ENCODE assay signal across 1 cellular context in the genomic region with DNA sequence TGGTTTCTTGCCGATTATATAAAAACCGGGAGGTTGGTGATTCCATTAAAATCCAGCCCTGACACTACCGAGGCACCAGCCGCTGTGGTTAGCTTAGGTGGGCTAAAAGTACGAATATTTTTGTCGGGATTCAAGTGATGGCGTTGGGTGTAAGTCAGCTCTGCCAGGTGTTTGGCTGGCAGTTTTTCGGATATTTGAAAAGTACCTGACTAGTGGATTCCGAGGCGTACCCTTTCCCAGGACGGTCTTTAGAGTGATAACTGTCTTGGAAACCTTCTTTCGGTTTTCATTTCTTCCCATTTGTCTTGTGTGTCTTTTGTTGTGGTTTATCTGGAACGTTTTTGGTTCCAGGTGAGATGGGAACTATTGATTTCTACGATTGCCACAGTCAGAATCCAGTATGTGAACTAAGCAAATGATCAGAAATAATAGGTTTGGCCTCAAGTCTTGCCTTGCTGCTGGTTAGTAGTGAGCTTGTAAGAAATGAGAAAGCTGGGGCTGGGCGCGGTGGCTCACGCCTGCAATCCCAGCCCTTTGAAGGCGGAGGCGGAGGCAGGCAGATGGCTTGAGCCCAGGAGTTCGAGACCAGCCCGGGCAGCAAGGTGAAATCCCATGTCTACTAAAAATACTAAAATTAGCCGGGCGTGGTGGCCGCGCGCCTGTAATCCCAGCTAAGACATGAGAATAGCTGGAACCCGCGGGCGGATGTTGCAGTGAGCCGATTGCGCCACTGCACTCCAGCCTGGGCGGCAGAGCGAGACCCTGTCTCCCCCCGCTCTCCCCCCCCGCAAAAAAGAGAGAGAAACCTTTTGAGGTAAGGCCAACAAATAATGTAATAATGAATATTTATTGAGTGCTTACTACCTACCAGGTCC.
TF ChIP-seq lines count a peak whose summit lies in the region.

No MANE protein-coding gene starts in this region.

TF ChIP-seq in HepG2, 621 proteins besides CTCF, POLR2A, EP300 and RAD21 (continues in another document):
- TF ChIP-seq BHLHE40 (IDR thresholded peaks at IDR 0.05; ENCODE audit: low read length) (no peak), ZNF766 (CRISPR knock-in tag; IDR thresholded peaks at IDR 0.05; ENCODE audit: borderline replicate concordance) (no peak), CBX5 (CRISPR knock-in tag; IDR thresholded peaks at IDR 0.05; ENCODE audit: borderline replicate concordance) (peak; percentile 37; the same call in 1 of the 2 replicates), HDAC2 (CRISPR knock-in tag; IDR thresholded peaks at IDR 0.05) (0 out of 2 replicates have a peak, but pooled peaks have one; percentile 15), CEBPB (IDR thresholded peaks at IDR 0.05; ENCODE audit: borderline replicate concordance, low read depth, low read length) (peak; percentile 75), NFRKB (IDR thresholded peaks at IDR 0.05) (no peak), ZNF781 (CRISPR knock-in tag; IDR thresholded peaks at IDR 0.05; ENCODE audit: borderline replicate concordance, not compliant biosample characterization) (peak; percentile 31), ZFX (CRISPR knock-in tag; IDR thresholded peaks at IDR 0.05; ENCODE audit: low read depth) (no peak; the same call in 1 of the 2 replicates), ARID2 (CRISPR knock-in tag; IDR thresholded peaks at IDR 0.05; ENCODE audit: borderline replicate concordance) (0 out of 2 replicates have a peak, but pooled peaks have one; percentile 48), ETV5 (CRISPR knock-in tag; IDR thresholded peaks at IDR 0.05; ENCODE audit: borderline replicate concordance) (peak; percentile 48; the same call in 1 of the 2 replicates), RARG (CRISPR knock-in tag; IDR thresholded peaks at IDR 0.05; ENCODE audit: low read depth) (no peak), STAG1 (CRISPR knock-in tag; IDR thresholded peaks at IDR 0.05) (no peak), MAZ (IDR thresholded peaks at IDR 0.05; ENCODE audit: borderline replicate concordance, low read depth, low read length) (peak; percentile 63; the same call in 1 of the 2 replicates), MAZ (CRISPR knock-in tag; IDR thresholded peaks at IDR 0.05; ENCODE audit: low read depth) (no peak), ZNF121 (CRISPR knock-in tag; IDR thresholded peaks at IDR 0.05) (peak; percentile 94), ZBTB3 (CRISPR knock-in tag; IDR thresholded peaks at IDR 0.05; ENCODE audit: borderline replicate concordance, low read depth) (0 out of 2 replicates have a peak, but pooled peaks have one; percentile 21), TGIF2 (CRISPR knock-in tag; IDR thresholded peaks at IDR 0.05) (0 out of 2 replicates have a peak, but pooled peaks have one; percentile 56), KMT2B (CRISPR knock-in tag; IDR thresholded peaks at IDR 0.05) (0 out of 2 replicates have a peak, but pooled peaks have one; percentile 22), YEATS4 (CRISPR knock-in tag; IDR thresholded peaks at IDR 0.05; ENCODE audit: borderline replicate concordance) (peak; percentile 40; the same call in 1 of the 2 replicates), BRCA1 (CRISPR knock-in tag; IDR thresholded peaks at IDR 0.05) (0 out of 2 replicates have a peak, but pooled peaks have one; percentile 53), ZFP90 (CRISPR knock-in tag; IDR thresholded peaks at IDR 0.05; ENCODE audit: borderline replicate concordance) (peak; percentile 55; the same call in 1 of the 2 replicates), ZSCAN20 (CRISPR knock-in tag; IDR thresholded peaks at IDR 0.05; ENCODE audit: borderline replicate concordance) (0 out of 2 replicates have a peak, but pooled peaks have one; percentile 44), ZNF124 (CRISPR knock-in tag; IDR thresholded peaks at IDR 0.05) (0 out of 2 replicates have a peak, but pooled peaks have one; percentile 40)
- TF ChIP-seq, protein P1, sequence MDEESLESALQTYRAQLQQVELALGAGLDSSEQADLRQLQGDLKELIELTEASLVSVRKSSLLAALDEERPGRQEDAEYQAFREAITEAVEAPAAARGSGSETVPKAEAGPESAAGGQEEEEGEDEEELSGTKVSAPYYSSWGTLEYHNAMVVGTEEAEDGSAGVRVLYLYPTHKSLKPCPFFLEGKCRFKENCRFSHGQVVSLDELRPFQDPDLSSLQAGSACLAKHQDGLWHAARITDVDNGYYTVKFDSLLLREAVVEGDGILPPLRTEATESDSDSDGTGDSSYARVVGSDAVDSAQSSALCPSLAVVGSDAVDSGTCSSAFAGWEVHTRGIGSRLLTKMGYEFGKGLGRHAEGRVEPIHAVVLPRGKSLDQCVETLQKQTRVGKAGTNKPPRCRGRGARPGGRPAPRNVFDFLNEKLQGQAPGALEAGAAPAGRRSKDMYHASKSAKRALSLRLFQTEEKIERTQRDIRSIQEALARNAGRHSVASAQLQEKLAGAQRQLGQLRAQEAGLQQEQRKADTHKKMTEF (CRISPR knock-in tag; IDR thresholded peaks at IDR 0.05) = 0 out of 2 replicates have a peak, but pooled peaks have one; percentile 35
- TF ChIP-seq, protein P2, sequence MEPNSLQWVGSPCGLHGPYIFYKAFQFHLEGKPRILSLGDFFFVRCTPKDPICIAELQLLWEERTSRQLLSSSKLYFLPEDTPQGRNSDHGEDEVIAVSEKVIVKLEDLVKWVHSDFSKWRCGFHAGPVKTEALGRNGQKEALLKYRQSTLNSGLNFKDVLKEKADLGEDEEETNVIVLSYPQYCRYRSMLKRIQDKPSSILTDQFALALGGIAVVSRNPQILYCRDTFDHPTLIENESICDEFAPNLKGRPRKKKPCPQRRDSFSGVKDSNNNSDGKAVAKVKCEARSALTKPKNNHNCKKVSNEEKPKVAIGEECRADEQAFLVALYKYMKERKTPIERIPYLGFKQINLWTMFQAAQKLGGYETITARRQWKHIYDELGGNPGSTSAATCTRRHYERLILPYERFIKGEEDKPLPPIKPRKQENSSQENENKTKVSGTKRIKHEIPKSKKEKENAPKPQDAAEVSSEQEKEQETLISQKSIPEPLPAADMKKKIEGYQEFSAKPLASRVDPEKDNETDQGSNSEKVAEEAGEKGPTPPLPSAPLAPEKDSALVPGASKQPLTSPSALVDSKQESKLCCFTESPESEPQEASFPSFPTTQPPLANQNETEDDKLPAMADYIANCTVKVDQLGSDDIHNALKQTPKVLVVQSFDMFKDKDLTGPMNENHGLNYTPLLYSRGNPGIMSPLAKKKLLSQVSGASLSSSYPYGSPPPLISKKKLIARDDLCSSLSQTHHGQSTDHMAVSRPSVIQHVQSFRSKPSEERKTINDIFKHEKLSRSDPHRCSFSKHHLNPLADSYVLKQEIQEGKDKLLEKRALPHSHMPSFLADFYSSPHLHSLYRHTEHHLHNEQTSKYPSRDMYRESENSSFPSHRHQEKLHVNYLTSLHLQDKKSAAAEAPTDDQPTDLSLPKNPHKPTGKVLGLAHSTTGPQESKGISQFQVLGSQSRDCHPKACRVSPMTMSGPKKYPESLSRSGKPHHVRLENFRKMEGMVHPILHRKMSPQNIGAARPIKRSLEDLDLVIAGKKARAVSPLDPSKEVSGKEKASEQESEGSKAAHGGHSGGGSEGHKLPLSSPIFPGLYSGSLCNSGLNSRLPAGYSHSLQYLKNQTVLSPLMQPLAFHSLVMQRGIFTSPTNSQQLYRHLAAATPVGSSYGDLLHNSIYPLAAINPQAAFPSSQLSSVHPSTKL (CRISPR knock-in tag; IDR thresholded peaks at IDR 0.05) = 0 out of 2 replicates have a peak, but pooled peaks have one; percentile 14
- TF ChIP-seq, protein P3, sequence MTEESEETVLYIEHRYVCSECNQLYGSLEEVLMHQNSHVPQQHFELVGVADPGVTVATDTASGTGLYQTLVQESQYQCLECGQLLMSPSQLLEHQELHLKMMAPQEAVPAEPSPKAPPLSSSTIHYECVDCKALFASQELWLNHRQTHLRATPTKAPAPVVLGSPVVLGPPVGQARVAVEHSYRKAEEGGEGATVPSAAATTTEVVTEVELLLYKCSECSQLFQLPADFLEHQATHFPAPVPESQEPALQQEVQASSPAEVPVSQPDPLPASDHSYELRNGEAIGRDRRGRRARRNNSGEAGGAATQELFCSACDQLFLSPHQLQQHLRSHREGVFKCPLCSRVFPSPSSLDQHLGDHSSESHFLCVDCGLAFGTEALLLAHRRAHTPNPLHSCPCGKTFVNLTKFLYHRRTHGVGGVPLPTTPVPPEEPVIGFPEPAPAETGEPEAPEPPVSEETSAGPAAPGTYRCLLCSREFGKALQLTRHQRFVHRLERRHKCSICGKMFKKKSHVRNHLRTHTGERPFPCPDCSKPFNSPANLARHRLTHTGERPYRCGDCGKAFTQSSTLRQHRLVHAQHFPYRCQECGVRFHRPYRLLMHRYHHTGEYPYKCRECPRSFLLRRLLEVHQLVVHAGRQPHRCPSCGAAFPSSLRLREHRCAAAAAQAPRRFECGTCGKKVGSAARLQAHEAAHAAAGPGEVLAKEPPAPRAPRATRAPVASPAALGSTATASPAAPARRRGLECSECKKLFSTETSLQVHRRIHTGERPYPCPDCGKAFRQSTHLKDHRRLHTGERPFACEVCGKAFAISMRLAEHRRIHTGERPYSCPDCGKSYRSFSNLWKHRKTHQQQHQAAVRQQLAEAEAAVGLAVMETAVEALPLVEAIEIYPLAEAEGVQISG (CRISPR knock-in tag; IDR thresholded peaks at IDR 0.05) = peak; percentile 27; the same call in 1 of the 2 replicates
- TF ChIP-seq, protein P4, sequence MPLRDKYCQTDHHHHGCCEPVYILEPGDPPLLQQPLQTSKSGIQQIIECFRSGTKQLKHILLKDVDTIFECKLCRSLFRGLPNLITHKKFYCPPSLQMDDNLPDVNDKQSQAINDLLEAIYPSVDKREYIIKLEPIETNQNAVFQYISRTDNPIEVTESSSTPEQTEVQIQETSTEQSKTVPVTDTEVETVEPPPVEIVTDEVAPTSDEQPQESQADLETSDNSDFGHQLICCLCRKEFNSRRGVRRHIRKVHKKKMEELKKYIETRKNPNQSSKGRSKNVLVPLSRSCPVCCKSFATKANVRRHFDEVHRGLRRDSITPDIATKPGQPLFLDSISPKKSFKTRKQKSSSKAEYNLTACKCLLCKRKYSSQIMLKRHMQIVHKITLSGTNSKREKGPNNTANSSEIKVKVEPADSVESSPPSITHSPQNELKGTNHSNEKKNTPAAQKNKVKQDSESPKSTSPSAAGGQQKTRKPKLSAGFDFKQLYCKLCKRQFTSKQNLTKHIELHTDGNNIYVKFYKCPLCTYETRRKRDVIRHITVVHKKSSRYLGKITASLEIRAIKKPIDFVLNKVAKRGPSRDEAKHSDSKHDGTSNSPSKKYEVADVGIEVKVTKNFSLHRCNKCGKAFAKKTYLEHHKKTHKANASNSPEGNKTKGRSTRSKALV (CRISPR knock-in tag; IDR thresholded peaks at IDR 0.05) = 0 out of 2 replicates have a peak, but pooled peaks have one; percentile 35
- TF ChIP-seq, protein P5, sequence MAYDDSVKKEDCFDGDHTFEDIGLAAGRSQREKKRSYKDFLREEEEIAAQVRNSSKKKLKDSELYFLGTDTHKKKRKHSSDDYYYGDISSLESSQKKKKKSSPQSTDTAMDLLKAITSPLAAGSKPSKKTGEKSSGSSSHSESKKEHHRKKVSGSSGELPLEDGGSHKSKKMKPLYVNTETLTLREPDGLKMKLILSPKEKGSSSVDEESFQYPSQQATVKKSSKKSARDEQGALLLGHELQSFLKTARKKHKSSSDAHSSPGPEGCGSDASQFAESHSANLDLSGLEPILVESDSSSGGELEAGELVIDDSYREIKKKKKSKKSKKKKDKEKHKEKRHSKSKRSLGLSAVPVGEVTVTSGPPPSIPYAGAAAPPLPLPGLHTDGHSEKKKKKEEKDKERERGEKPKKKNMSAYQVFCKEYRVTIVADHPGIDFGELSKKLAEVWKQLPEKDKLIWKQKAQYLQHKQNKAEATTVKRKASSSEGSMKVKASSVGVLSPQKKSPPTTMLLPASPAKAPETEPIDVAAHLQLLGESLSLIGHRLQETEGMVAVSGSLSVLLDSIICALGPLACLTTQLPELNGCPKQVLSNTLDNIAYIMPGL (CRISPR knock-in tag; IDR thresholded peaks at IDR 0.05; ENCODE audit: borderline replicate concordance in 1 of 2, low read depth in 1 of 2) = 0 out of 4 replicates have a peak, but pooled peaks of 1 of the 2 experiments have one; percentile 28
- TF ChIP-seq, protein P6, sequence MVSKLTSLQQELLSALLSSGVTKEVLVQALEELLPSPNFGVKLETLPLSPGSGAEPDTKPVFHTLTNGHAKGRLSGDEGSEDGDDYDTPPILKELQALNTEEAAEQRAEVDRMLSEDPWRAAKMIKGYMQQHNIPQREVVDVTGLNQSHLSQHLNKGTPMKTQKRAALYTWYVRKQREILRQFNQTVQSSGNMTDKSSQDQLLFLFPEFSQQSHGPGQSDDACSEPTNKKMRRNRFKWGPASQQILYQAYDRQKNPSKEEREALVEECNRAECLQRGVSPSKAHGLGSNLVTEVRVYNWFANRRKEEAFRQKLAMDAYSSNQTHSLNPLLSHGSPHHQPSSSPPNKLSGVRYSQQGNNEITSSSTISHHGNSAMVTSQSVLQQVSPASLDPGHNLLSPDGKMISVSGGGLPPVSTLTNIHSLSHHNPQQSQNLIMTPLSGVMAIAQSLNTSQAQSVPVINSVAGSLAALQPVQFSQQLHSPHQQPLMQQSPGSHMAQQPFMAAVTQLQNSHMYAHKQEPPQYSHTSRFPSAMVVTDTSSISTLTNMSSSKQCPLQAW (CRISPR knock-in tag; IDR thresholded peaks at IDR 0.05) = no peak
- TF ChIP-seq, protein P7, sequence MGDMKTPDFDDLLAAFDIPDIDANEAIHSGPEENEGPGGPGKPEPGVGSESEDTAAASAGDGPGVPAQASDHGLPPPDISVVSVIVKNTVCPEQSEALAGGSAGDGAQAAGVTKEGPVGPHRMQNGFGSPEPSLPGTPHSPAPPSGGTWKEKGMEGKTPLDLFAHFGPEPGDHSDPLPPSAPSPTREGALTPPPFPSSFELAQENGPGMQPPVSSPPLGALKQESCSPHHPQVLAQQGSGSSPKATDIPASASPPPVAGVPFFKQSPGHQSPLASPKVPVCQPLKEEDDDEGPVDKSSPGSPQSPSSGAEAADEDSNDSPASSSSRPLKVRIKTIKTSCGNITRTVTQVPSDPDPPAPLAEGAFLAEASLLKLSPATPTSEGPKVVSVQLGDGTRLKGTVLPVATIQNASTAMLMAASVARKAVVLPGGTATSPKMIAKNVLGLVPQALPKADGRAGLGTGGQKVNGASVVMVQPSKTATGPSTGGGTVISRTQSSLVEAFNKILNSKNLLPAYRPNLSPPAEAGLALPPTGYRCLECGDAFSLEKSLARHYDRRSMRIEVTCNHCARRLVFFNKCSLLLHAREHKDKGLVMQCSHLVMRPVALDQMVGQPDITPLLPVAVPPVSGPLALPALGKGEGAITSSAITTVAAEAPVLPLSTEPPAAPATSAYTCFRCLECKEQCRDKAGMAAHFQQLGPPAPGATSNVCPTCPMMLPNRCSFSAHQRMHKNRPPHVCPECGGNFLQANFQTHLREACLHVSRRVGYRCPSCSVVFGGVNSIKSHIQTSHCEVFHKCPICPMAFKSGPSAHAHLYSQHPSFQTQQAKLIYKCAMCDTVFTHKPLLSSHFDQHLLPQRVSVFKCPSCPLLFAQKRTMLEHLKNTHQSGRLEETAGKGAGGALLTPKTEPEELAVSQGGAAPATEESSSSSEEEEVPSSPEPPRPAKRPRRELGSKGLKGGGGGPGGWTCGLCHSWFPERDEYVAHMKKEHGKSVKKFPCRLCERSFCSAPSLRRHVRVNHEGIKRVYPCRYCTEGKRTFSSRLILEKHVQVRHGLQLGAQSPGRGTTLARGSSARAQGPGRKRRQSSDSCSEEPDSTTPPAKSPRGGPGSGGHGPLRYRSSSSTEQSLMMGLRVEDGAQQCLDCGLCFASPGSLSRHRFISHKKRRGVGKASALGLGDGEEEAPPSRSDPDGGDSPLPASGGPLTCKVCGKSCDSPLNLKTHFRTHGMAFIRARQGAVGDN (CRISPR knock-in tag; IDR thresholded peaks at IDR 0.05) = peak; percentile 44
- TF ChIP-seq, protein P8, sequence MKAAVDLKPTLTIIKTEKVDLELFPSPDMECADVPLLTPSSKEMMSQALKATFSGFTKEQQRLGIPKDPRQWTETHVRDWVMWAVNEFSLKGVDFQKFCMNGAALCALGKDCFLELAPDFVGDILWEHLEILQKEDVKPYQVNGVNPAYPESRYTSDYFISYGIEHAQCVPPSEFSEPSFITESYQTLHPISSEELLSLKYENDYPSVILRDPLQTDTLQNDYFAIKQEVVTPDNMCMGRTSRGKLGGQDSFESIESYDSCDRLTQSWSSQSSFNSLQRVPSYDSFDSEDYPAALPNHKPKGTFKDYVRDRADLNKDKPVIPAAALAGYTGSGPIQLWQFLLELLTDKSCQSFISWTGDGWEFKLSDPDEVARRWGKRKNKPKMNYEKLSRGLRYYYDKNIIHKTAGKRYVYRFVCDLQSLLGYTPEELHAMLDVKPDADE (CRISPR knock-in tag; IDR thresholded peaks at IDR 0.05) = 0 out of 2 replicates have a peak, but pooled peaks have one; percentile 30
